In genomic region chr9:125659954-125660353, GRCh38 we compare ENCODE assay signal across 1 cellular context.
A peak's percentile ranks its signal among the peaks of the same experiment; 100 is the strongest.
TF ChIP-seq lines count a peak whose summit lies in the region.

No MANE protein-coding gene starts in this region.

TF ChIP-seq in SK-N-SH, 30 proteins besides CTCF, POLR2A, EP300 and RAD21 (continued from another document):
- TF ChIP-seq REST (IDR thresholded peaks at IDR 0.05; ENCODE audit: low read depth, low read length), result 0 out of 2 replicates have a peak, but pooled peaks have one; percentile 5
- TF ChIP-seq NFIC (IDR thresholded peaks at IDR 0.05; ENCODE audit: borderline replicate concordance), result no peak
- TF ChIP-seq RXRA (IDR thresholded peaks at IDR 0.05; ENCODE audit: borderline replicate concordance, low read depth), result no peak
- no peak for TF ChIP-seq NRF1 (IDR thresholded peaks at IDR 0.05; ENCODE audit: low read depth, low read length)
- no peak for TF ChIP-seq SMC3 (IDR thresholded peaks at IDR 0.05; ENCODE audit: low read depth, low read length)
- no peak for TF ChIP-seq FOXM1 (IDR thresholded peaks at IDR 0.05; ENCODE audit: low read depth)
- TF ChIP-seq GATA2 (CRISPR knock-in tag; IDR thresholded peaks at IDR 0.05), result no peak
- 0 out of 2 replicates have a peak, but pooled peaks have one; percentile 13 for TF ChIP-seq MAX (IDR thresholded peaks at IDR 0.05; ENCODE audit: low read depth)
- TF ChIP-seq GABPA (IDR thresholded peaks at IDR 0.05; ENCODE audit: low read depth), result no peak
- no peak for TF ChIP-seq RCOR1 (IDR thresholded peaks at IDR 0.05; ENCODE audit: low read length)
- TF ChIP-seq IRF3 (IDR thresholded peaks at IDR 0.05; ENCODE audit: low read depth, low read length), result no peak
- peak; percentile 43; the same call in 1 of the 2 replicates for TF ChIP-seq TCF12 (IDR thresholded peaks at IDR 0.05)
- no peak for TF ChIP-seq FOXJ3 (CRISPR knock-in tag; IDR thresholded peaks at IDR 0.05)
- TF ChIP-seq JUND (IDR thresholded peaks at IDR 0.05), result peak; percentile 59
- no peak for TF ChIP-seq RFX5 (IDR thresholded peaks at IDR 0.05; ENCODE audit: low read length)
